ENCODE assay signal across 37 cellular contexts in genomic region chr21:40253112-40253511, GRCh38.
"Had no signal": no experiment of that assay in that cellular context is flagged by ENCODE, and none has a peak within 500 bp of the region (broad histone marks: within the 10 kb centered on the region; RNA-seq: fewer than 3 reads in every experiment).

No MANE protein-coding gene starts in this region.

- H3K27me3 Mint-ChIP-seq: activated naive CD4-positive, alpha-beta T cell treated with anti-CD3 and anti-CD28 coated beads, Interleukin-2, amount 50 U/mL, for 24 hours; activated naive CD8-positive, alpha-beta T cell; activated naive CD8-positive, alpha-beta T cell treated with anti-CD3 and anti-CD28 coated beads for 36 hours; activated naive CD8-positive, alpha-beta T cell treated with anti-CD3 and anti-CD28 coated beads, Interleukin-2, amount 10 ng/mL, durations not matched to agents 7 days and 5 days; activated naive CD8-positive, alpha-beta T cell treated with anti-CD3 and anti-CD28 coated beads, Interleukin-2, amount 50 U/mL, for 24 hours; activated T-cell treated with anti-CD3 and anti-CD28 coated beads, Interleukin-2, amount 50 U/mL, for 24 hours; activated T-helper 17 cell treated with anti-CD3 and anti-CD28 coated beads, Interleukin-2, amount 50 U/mL, for 72 hours; central memory CD8-positive, alpha-beta T cell had no signal

- DNase-seq: activated effector memory CD4-positive, alpha-beta T cell treated with anti-CD3 and anti-CD28 coated beads, Interleukin-2, amount 50 U/mL, for 16 hours; activated effector memory CD4-positive, alpha-beta T cell treated with Interleukin-2 at 50 U/mL for 16 hours; activated gamma-delta T cell; activated gamma-delta T cell treated with Interleukin-2 at 50 U/mL for 16 hours; activated naive CD4-positive, alpha-beta T cell; activated naive CD4-positive, alpha-beta T cell treated with anti-CD3 and anti-CD28 coated beads for 36 hours; activated naive CD4-positive, alpha-beta T cell treated with anti-CD3 and anti-CD28 coated beads, Interleukin-2, amount 50 U/mL, for 16 hours; activated naive CD8-positive, alpha-beta T cell treated with anti-CD3 and anti-CD28 coated beads for 36 hours; activated naive CD8-positive, alpha-beta T cell treated with anti-CD3 and anti-CD28 coated beads, Interleukin-2, amount 10 ng/mL, durations not matched to agents 7 days and 5 days; activated naive CD8-positive, alpha-beta T cell treated with anti-CD3 and anti-CD28 coated beads, Interleukin-2, amount 50 U/mL, for 24 hours; activated T-cell treated with anti-CD3 and anti-CD28 coated beads for 4 hours; activated T-cell treated with anti-CD3 and anti-CD28 coated beads, Interleukin-2, amount 50 U/mL, for 1 hour; activated T-cell treated with anti-CD3 and anti-CD28 coated beads, Interleukin-2, amount 50 U/mL, for 24 hours; activated T-cell treated with anti-CD3 and anti-CD28 coated beads, Interleukin-2, amount 50 U/mL, for 4 hours; activated T-cell treated with anti-CD3 and anti-CD28 coated beads, Interleukin-2, amount 50 U/mL, for 48 hours; activated T-cell treated with anti-CD3 and anti-CD28 coated beads, Interleukin-2, amount 50 U/mL, for 72 hours; adrenal gland; amniotic stem cell; amygdala; anterior cingulate cortex; aorta; body of pancreas; brain microvascular endothelial cell; caudate nucleus; central memory CD4-positive, alpha-beta T cell; cerebellar nuclear complex had no signal

- H3K27ac Mint-ChIP-seq: activated naive CD4-positive, alpha-beta T cell treated with anti-CD3 and anti-CD28 coated beads for 36 hours; activated naive CD4-positive, alpha-beta T cell treated with anti-CD3 and anti-CD28 coated beads, Interleukin-2, amount 50 U/mL, for 24 hours; activated naive CD4-positive, alpha-beta T cell treated with anti-CD3 and anti-CD28 coated beads, Interleukin-2, amount 50 U/mL, for 72 hours; activated naive CD8-positive, alpha-beta T cell; activated naive CD8-positive, alpha-beta T cell treated with anti-CD3 and anti-CD28 coated beads for 36 hours; activated naive CD8-positive, alpha-beta T cell treated with anti-CD3 and anti-CD28 coated beads, Interleukin-2, amount 10 ng/mL, durations not matched to agents 7 days and 5 days; activated naive CD8-positive, alpha-beta T cell treated with anti-CD3 and anti-CD28 coated beads, Interleukin-2, amount 50 U/mL, for 24 hours; activated T-cell treated with anti-CD3 and anti-CD28 coated beads, Interleukin-2, amount 50 U/mL, for 24 hours; activated T-cell treated with anti-CD3 and anti-CD28 coated beads, Interleukin-2, amount 50 U/mL, for 72 hours; activated T-helper 1 cell treated with anti-CD3 and anti-CD28 coated beads, Interleukin-12 subunit alpha, Interleukin-12 subunit beta, Interleukin-2, Interleukin-4 antibody, amounts not matched to agents 30 ng/mL and 10 ng/mL and 1 ng/mL, durations not matched to agents 14 hours and 24 hours and 36 hours; activated T-helper 17 cell treated with anti-CD3 and anti-CD28 coated beads, Interleukin-2, amount 50 U/mL, for 72 hours; activated T-helper 2 cell treated with anti-CD3 and anti-CD28 coated beads, Interferon-gamma antibody, Interleukin-2, Interleukin-4, amounts not matched to agents 10 μg/mL and 5 μg/mL and 100 μg/mL, durations not matched to agents 14 hours and 24 hours and 36 hours; brain had no signal

- H3K9me3 ChIP-seq: adrenal gland, ascending aorta had no signal

- H3K4me1 ChIP-seq: adrenal gland, ascending aorta, body of pancreas, breast epithelium had no signal

- H3K27ac ChIP-seq: adrenal gland, ascending aorta, body of pancreas, brain microvascular endothelial cell, breast epithelium, cardiac muscle cell had no signal

- H3K4me1 Mint-ChIP-seq: activated naive CD4-positive, alpha-beta T cell treated with anti-CD3 and anti-CD28 coated beads, Interleukin-2, amount 50 U/mL, for 24 hours; activated naive CD8-positive, alpha-beta T cell treated with anti-CD3 and anti-CD28 coated beads for 36 hours; activated naive CD8-positive, alpha-beta T cell treated with anti-CD3 and anti-CD28 coated beads, Interleukin-2, amount 10 ng/mL, durations not matched to agents 7 days and 5 days; activated naive CD8-positive, alpha-beta T cell treated with anti-CD3 and anti-CD28 coated beads, Interleukin-2, amount 50 U/mL, for 24 hours; activated T-helper 17 cell treated with anti-CD3 and anti-CD28 coated beads, Interleukin-2, amount 50 U/mL, for 72 hours; central memory CD8-positive, alpha-beta T cell had no signal

- H3K27me3 ChIP-seq: adrenal gland, ascending aorta, body of pancreas, brain microvascular endothelial cell, breast epithelium, cardiac muscle cell had no signal

- H3K4me3 Mint-ChIP-seq: activated naive CD4-positive, alpha-beta T cell treated with anti-CD3 and anti-CD28 coated beads for 36 hours; activated naive CD4-positive, alpha-beta T cell treated with anti-CD3 and anti-CD28 coated beads, Interleukin-2, amount 50 U/mL, for 24 hours; activated naive CD8-positive, alpha-beta T cell; activated naive CD8-positive, alpha-beta T cell treated with anti-CD3 and anti-CD28 coated beads for 36 hours; activated naive CD8-positive, alpha-beta T cell treated with anti-CD3 and anti-CD28 coated beads, Interleukin-2, amount 10 ng/mL, durations not matched to agents 7 days and 5 days; activated naive CD8-positive, alpha-beta T cell treated with anti-CD3 and anti-CD28 coated beads, Interleukin-2, amount 50 U/mL, for 24 hours; activated T-cell treated with anti-CD3 and anti-CD28 coated beads, Interleukin-2, amount 50 U/mL, for 24 hours; activated T-cell treated with anti-CD3 and anti-CD28 coated beads, Interleukin-2, amount 50 U/mL, for 4 hours; activated T-cell treated with anti-CD3 and anti-CD28 coated beads, Interleukin-2, amount 50 U/mL, for 72 hours; activated T-helper 1 cell treated with anti-CD3 and anti-CD28 coated beads, Interleukin-12 subunit alpha, Interleukin-12 subunit beta, Interleukin-2, Interleukin-4 antibody, amounts not matched to agents 30 ng/mL and 10 ng/mL and 1 ng/mL, durations not matched to agents 14 hours and 24 hours and 36 hours; activated T-helper 17 cell treated with anti-CD3 and anti-CD28 coated beads, Interleukin-2, amount 50 U/mL, for 72 hours; brain; central memory CD8-positive, alpha-beta T cell had no signal

- H3K4me3 ChIP-seq: adrenal gland, ascending aorta, body of pancreas, breast epithelium, cardiac muscle cell had no signal

- H3K36me3 ChIP-seq: adrenal gland, ascending aorta, brain microvascular endothelial cell, breast epithelium, cardiac muscle cell had no signal

- ATAC-seq: activated naive CD4-positive, alpha-beta T cell treated with anti-CD3 and anti-CD28 coated beads, Interleukin-2, amount 50 U/mL, for 72 hours; activated naive CD8-positive, alpha-beta T cell treated with anti-CD3 and anti-CD28 coated beads, Interleukin-2, amount 50 U/mL, for 24 hours; activated T-cell treated with anti-CD3 and anti-CD28 coated beads, Interleukin-2, amount 50 U/mL, for 4 hours; activated T-cell treated with anti-CD3 and anti-CD28 coated beads, Interleukin-2, amount 50 U/mL, for 72 hours; activated T-helper 17 cell treated with anti-CD3 and anti-CD28 coated beads, Interleukin-2, amount 50 U/mL, for 72 hours; body of pancreas had no signal

- H3K36me3 Mint-ChIP-seq: activated naive CD4-positive, alpha-beta T cell treated with anti-CD3 and anti-CD28 coated beads, Interleukin-2, amount 50 U/mL, for 24 hours; activated naive CD8-positive, alpha-beta T cell; activated naive CD8-positive, alpha-beta T cell treated with anti-CD3 and anti-CD28 coated beads for 36 hours; activated naive CD8-positive, alpha-beta T cell treated with anti-CD3 and anti-CD28 coated beads, Interleukin-2, amount 10 ng/mL, durations not matched to agents 7 days and 5 days had no signal
